11 cellular contexts compared by ENCODE assay signal in the genomic region with DNA sequence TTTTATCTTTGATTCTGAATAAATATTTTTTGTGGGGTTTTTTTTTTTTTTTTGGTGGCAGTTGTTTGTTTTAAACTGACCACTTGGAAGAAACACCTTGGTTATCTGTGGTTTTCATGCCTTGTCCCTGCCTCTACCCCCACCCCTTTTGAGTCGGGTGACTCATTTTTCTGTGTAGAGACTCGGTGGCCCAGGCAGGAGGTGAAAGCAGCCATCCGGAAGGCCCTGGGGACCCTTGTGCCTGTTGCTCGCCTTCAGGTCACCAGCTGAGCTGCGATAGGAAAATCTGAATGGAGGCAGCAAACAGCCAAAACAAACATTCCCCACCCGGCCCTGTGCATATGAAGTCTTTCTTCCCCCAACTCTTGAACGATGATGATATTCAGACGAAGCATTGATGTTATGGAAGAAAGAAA. TPM values are rescaled to one million over a fixed set of nuclear protein-coding genes. Genes with fewer than 3 reads are reported as not detected.
DNase-seq lines count a peak whose midpoint lies in the region; ATAC-seq and TF ChIP-seq lines count a peak whose summit lies in the region.
"Had no signal": no experiment of that assay in that cellular context is flagged by ENCODE, and none has a peak within 500 bp of the region (broad histone marks: within the 10 kb centered on the region; RNA-seq: fewer than 3 reads in every experiment).

No MANE protein-coding gene starts in this region.

- H3K27ac ChIP-seq in BLaER1 treated with 17β-estradiol and CSF1 and Interleukin-3, amounts not matched to agents 10 nM and 100 nM = peak overlapping the region; percentile 68 to 98 (median 78)
- H3K27ac ChIP-seq in adrenal gland = peak overlapping the region; percentile 77 to 97 (median 93)

- DNase-seq in adrenal gland (peak in 4 of 7 donors; percentile 44 to 79 (median 48)), hepatic stellate cell (ENCODE audit: low spot score) (peak; percentile 26), sciatic nerve (ENCODE audit: low spot score) (peak; percentile 78), GM10248 (ENCODE audit: extremely low spot score) (no peak), DMS153 treated with DMSO at 0.1 percent for 48 hours (lab: John Stamatoyannopoulos, UW; ENCODE audit: unreplicated experiment) (no peak), AG20443 (ENCODE audit: low spot score) (no peak)
- DNase-seq: activated CD4-positive, alpha-beta T cell treated with anti-CD3 and anti-CD28 coated beads for 36 hours; AML-193; occipital lobe had no signal

- ATAC-seq in sciatic nerve (peak; percentile 49), HG03432 (IDR thresholded peaks at IDR 0.05; ENCODE audit: unreplicated experiment) (no peak)
- ATAC-seq: activated CD4-positive, alpha-beta T cell treated with anti-CD3 and anti-CD28 coated beads for 36 hours had no signal

- intact Hi-C loops in adrenal gland (cut with DNase I) = no loop called here
- intact Hi-C loops in sciatic nerve (cut with DNase I) = loop anchor here (10.0 kb wide), 1 partner anchor 60 kb away; no protein-coding TSS in a partner anchor

- peaks cover 77 to 94% (median 87%) of the 10 kb centered on the region in 10 experiments for H3K4me1 ChIP-seq in BLaER1 treated with 17β-estradiol and CSF1 and Interleukin-3, amounts not matched to agents 10 nM and 100 nM
- H3K4me1 ChIP-seq in adrenal gland (replicated peaks in 1 of 2) = peaks cover 22 to 47% of the 10 kb centered on the region in 2 donors

- peak overlapping the region; percentile 84 to 95 (median 92) for H3K4me2 ChIP-seq in BLaER1 treated with 17β-estradiol and CSF1 and Interleukin-3, amounts not matched to agents 10 nM and 100 nM

- H3K27me3 ChIP-seq in BLaER1 treated with 17β-estradiol and CSF1 and Interleukin-3, amounts not matched to agents 10 nM and 100 nM = no peaks in the 10 kb centered on the region
- H3K27me3 ChIP-seq in adrenal gland = no peaks in the 10 kb centered on the region

- no peak for TF ChIP-seq POLR2A in adrenal gland (IDR thresholded peaks at IDR 0.05)

- peak overlapping the region; percentile 10 to 91 (median 67); a peak in 20 of 22 replicates for H3K9ac ChIP-seq in BLaER1 treated with 17β-estradiol and CSF1 and Interleukin-3, amounts not matched to agents 10 nM and 100 nM

- H4K20me1 ChIP-seq in BLaER1 treated with 17β-estradiol and CSF1 and Interleukin-3, amounts not matched to agents 10 nM and 100 nM = no peaks in the 10 kb centered on the region

- no peaks in the 10 kb centered on the region for H3K9me3 ChIP-seq in BLaER1 treated with 17β-estradiol and CSF1 and Interleukin-3, amounts not matched to agents 10 nM and 100 nM (replicated peaks in 1 of 11)
- H3K9me3 ChIP-seq in adrenal gland (replicated peaks in 1 of 3) = no peaks in the 10 kb centered on the region

- POLR2A ChIA-PET in GM10248 (lab: Yijun Ruan, JAX) = no interaction called here

- CTCF ChIA-PET in GM10248 (lab: Yijun Ruan, JAX) = no interaction called here

- peak overlapping the region in 3 of 10 experiments; percentile 2 to 27 (median 19); a peak in 1 of 20 replicates for H3K4me3 ChIP-seq in BLaER1 treated with 17β-estradiol and CSF1 and Interleukin-3, amounts not matched to agents 10 nM and 100 nM
- H3K4me3 ChIP-seq in adrenal gland = no peak overlapping the region

- WGBS in adrenal gland, 4 donors = 48 to 68% (median 60%) methylated on average over 7 to 8 of the region's 8 CpGs

- peaks cover 18 to 52% (median 33%) of the 10 kb centered on the region in 11 experiments for H3K36me3 ChIP-seq in BLaER1 treated with 17β-estradiol and CSF1 and Interleukin-3, amounts not matched to agents 10 nM and 100 nM
- peaks cover 0 to 47% of the 10 kb centered on the region in 2 donors for H3K36me3 ChIP-seq in adrenal gland (replicated peaks in 1 of 2)

- TF ChIP-seq CTCF in adrenal gland (IDR thresholded peaks at IDR 0.05) (no peak), GM10248 (IDR thresholded peaks at IDR 0.05; ENCODE audit: control extremely low read depth, extremely low read depth, low read depth, missing control alignments) (no peak)

RNA-seq across cellular contexts. Expression of gene CYP17A1, which starts 22.7 kb away (rescaled TPM):
- total RNA-seq in adrenal gland (over 10,000 TPM in 5 of 8 donors, 1,000 to 10,000 TPM in 3; 5,772 to 29,109 (median 14,288) TPM), sciatic nerve (0.18 TPM)
- over 10,000 TPM in 2 of 3 donors, 1,000 to 10,000 TPM in 1; 2,313 to 37,742 (median 10,572) TPM for polyA plus RNA-seq in adrenal gland
- total RNA-seq: activated CD4-positive, alpha-beta T cell treated with anti-CD3 and anti-CD28 coated beads for 36 hours; occipital lobe had no signal

RNA-seq across cellular contexts. Expression of gene BORCS7, which starts 39.6 kb away (rescaled TPM):
- total RNA-seq in adrenal gland (100 to 1,000 TPM in 2 of 8 donors, 10 to 100 TPM in 6; 49.7 to 154 (median 65.1) TPM), sciatic nerve (21.1 TPM)
- 10 to 100 TPM; 46.9 to 90.8 (median 63.1) TPM for polyA plus RNA-seq in adrenal gland

RNA-seq across cellular contexts. Expression of gene AS3MT, which starts 54.8 kb away (rescaled TPM):
- total RNA-seq in adrenal gland (100 to 1,000 TPM; 177 to 361 (median 286) TPM), sciatic nerve (0.49 TPM)
- 100 to 1,000 TPM; 275 to 910 (median 281) TPM for polyA plus RNA-seq in adrenal gland

Comparison
In these comparisons a context has a peak if more than half of its experiments do, and no peak if none do; other contexts are left out.
1. DNase-seq: peak in adrenal gland (4 of 7), hepatic stellate cell (single experiment) and sciatic nerve (single experiment); none in GM10248 (single experiment), DMS153 treated with DMSO at 0.1 percent for 48 hours (single experiment) and AG20443 (single experiment).
2. RNA of gene CYP17A1, which starts 22.7 kb away (total RNA-seq): 5,772 to 29,109 TPM in adrenal gland; 0.18 TPM in sciatic nerve (single experiment); every median in the first group is over 1,000 times any median in the second.
3. RNA of gene AS3MT, which starts 54.8 kb away (total RNA-seq): 177 to 361 TPM in adrenal gland; 0.49 TPM in sciatic nerve (single experiment); every median in the first group is over 100 times any median in the second.